Comparison of ENCODE assay signal across 11 cellular contexts in genomic region chr7:17680026-17680425, GRCh38.
DNase-seq lines count a peak whose midpoint lies in the region; ATAC-seq, FAIRE-seq and TF ChIP-seq lines count a peak whose summit lies in the region.
"Had no signal": no experiment of that assay in that cellular context is flagged by ENCODE, and none has a peak within 500 bp of the region (broad histone marks: within the 10 kb centered on the region; RNA-seq: fewer than 3 reads in every experiment).

No MANE protein-coding gene starts in this region.

- H3K36me3 ChIP-seq in bronchial epithelial cell (ENCODE audit: control insufficient read depth, insufficient read depth, low read length) (no peaks in the 10 kb centered on the region), testis (ENCODE audit: low read depth, missing control alignments) (no peaks in the 10 kb centered on the region)
- H3K36me3 ChIP-seq: ascending aorta had no signal

- no peak overlapping the region for H3K4me3 ChIP-seq in bronchial epithelial cell (ENCODE audit: low read depth, low read length)
- H3K4me3 ChIP-seq in testis, result no peak overlapping the region
- H3K4me3 ChIP-seq: ascending aorta had no signal

- no peak overlapping the region for H3K27ac ChIP-seq in testis
- H3K27ac ChIP-seq: ascending aorta had no signal

- peaks cover 10% of the 10 kb centered on the region for H3K4me1 ChIP-seq in testis

- H3K27me3 ChIP-seq in bronchial epithelial cell (ENCODE audit: control insufficient read depth, insufficient read depth, low read length), result no peaks in the 10 kb centered on the region
- H3K27me3 ChIP-seq in testis, result no peaks in the 10 kb centered on the region
- H3K27me3 ChIP-seq: ascending aorta had no signal

- H3K9me3 ChIP-seq in testis, result no peaks in the 10 kb centered on the region
- H3K9me3 ChIP-seq: ascending aorta had no signal

- TF ChIP-seq CTCF in bronchial epithelial cell (IDR thresholded peaks at IDR 0.05; ENCODE audit: insufficient read depth, low read length, severe bottlenecking) (no peak), testis (IDR thresholded peaks at IDR 0.05) (no peak)

- 36 to 50% methylated on average over 6 of the region's 6 CpGs for WGBS in testis, 2 donors

- TF ChIP-seq POLR2A in testis (IDR thresholded peaks at IDR 0.05), result no peak

- FAIRE-seq in bronchial epithelial cell (lab: Jason Lieb, UNC), result peak; percentile 13

- intact Hi-C loops in testis (cut with DNase I; ENCODE audit: low total_unique reads), result no loop called here

- ATAC-seq in GM19397 (IDR thresholded peaks at IDR 0.05; ENCODE audit: unreplicated experiment), result no peak
- no peak for ATAC-seq in GM21786 (IDR thresholded peaks at IDR 0.05; ENCODE audit: unreplicated experiment)

- peak; percentile 65 for DNase-seq in HT1080 (ENCODE audit: low read depth)
- peak; percentile 96 for DNase-seq in bronchial epithelial cell (ENCODE audit: low read depth)
- DNase-seq in kidney glomerular epithelial cell (lab: John Stamatoyannopoulos, UW), result peak; percentile 84
- DNase-seq in testis, result peak; percentile 49
- DNase-seq in NCI-H1694 treated with DMSO at 0.1 percent for 48 hours (lab: John Stamatoyannopoulos, UW), result no peak
- no peak for DNase-seq in activated T-cell treated with anti-CD3 and anti-CD28 coated beads, Interleukin-2, amount 50 U/mL, for 48 hours
- DNase-seq: naive B cell; stimulated activated naive CD4-positive, alpha-beta T cell treated with Interleukin-2 at 50 U/mL for 16 hours had no signal

Comparison
In these comparisons a context has a peak if more than half of its experiments do, and no peak if none do; other contexts are left out.
1. DNase-seq: peak in HT1080 (single experiment), bronchial epithelial cell (single experiment), kidney glomerular epithelial cell (single experiment) and testis (single experiment); none in NCI-H1694 treated with DMSO at 0.1 percent for 48 hours (single experiment) and activated T-cell treated with anti-CD3 and anti-CD28 coated beads, Interleukin-2, amount 50 U/mL, for 48 hours (0 of 2).